Comparison of ENCODE assay signal across 1 cellular context in the genomic region with DNA sequence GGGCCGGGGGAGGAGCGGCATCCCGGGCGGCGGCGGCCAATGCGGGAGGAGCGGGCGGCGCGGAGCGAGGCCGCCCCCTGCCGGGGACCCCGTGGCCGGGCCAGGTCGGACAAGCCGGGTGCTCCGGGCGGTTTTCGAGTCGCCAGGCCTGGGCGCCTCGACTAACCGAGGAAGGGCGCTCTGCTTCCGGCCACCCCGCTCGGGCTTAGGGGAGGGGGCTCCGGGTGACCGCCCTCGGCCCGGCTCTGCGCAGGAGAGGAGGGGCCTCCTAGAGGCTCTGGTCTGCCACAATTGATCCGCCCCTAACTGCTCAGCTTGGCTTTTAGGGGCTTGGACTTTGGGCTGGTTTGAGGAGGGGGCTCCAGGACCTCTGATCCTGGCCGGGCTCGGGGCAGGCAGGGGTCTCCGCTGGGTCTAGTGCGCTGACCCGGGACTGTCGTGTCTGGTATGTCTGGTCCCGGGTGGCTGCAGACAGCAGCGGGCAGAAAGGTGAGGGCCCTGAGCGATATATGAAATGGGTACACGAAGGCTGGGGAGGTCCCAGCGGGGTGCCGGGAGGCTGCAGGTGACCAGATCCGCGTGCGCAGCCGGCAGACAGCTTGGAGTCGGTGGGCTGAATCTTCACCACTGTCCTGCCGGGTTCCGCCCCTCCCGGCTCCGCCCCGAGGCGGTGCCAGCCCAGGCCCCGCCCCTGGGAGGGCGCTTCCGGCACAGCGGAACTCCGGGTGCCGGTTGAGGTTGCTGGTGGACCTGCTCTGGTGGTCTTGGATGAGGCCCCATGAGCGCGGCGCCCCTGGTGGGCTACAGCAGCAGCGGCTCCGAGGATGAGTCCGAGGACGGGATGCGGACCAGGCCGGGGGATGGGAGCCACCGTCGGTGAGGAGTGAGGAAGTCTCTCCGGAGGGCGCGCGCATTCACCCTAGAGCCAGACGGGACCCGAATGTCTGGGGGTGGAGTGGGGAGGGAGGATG.
TF ChIP-seq lines count a peak whose summit lies in the region.

A gene with protein sequence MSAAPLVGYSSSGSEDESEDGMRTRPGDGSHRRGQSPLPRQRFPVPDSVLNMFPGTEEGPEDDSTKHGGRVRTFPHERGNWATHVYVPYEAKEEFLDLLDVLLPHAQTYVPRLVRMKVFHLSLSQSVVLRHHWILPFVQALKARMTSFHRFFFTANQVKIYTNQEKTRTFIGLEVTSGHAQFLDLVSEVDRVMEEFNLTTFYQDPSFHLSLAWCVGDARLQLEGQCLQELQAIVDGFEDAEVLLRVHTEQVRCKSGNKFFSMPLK (plus strand): TSS at position 702 of the 971 bp plus-strand sequence. CDS start 77 bp downstream, at position 779.

TF ChIP-seq in HepG2, 621 proteins besides CTCF, POLR2A, EP300 and RAD21 (continued from another document and continues in another):
- TF ChIP-seq, protein P1, sequence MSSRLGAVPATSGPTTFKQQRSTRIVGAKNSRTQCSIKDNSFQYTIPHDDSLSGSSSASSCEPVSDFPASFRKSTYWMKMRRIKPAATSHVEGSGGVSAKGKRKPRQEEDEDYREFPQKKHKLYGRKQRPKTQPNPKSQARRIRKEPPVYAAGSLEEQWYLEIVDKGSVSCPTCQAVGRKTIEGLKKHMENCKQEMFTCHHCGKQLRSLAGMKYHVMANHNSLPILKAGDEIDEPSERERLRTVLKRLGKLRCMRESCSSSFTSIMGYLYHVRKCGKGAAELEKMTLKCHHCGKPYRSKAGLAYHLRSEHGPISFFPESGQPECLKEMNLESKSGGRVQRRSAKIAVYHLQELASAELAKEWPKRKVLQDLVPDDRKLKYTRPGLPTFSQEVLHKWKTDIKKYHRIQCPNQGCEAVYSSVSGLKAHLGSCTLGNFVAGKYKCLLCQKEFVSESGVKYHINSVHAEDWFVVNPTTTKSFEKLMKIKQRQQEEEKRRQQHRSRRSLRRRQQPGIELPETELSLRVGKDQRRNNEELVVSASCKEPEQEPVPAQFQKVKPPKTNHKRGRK (CRISPR knock-in tag; IDR thresholded peaks at IDR 0.05), result peak; percentile 55; the same call in 1 of the 2 replicates
- TF ChIP-seq, protein P2, sequence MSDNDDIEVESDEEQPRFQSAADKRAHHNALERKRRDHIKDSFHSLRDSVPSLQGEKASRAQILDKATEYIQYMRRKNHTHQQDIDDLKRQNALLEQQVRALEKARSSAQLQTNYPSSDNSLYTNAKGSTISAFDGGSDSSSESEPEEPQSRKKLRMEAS (IDR thresholded peaks at IDR 0.05), result peak; percentile 67
- no peak for TF ChIP-seq CHD2 (IDR thresholded peaks at IDR 0.05; ENCODE audit: low read depth, low read length)
- TF ChIP-seq, protein P3, sequence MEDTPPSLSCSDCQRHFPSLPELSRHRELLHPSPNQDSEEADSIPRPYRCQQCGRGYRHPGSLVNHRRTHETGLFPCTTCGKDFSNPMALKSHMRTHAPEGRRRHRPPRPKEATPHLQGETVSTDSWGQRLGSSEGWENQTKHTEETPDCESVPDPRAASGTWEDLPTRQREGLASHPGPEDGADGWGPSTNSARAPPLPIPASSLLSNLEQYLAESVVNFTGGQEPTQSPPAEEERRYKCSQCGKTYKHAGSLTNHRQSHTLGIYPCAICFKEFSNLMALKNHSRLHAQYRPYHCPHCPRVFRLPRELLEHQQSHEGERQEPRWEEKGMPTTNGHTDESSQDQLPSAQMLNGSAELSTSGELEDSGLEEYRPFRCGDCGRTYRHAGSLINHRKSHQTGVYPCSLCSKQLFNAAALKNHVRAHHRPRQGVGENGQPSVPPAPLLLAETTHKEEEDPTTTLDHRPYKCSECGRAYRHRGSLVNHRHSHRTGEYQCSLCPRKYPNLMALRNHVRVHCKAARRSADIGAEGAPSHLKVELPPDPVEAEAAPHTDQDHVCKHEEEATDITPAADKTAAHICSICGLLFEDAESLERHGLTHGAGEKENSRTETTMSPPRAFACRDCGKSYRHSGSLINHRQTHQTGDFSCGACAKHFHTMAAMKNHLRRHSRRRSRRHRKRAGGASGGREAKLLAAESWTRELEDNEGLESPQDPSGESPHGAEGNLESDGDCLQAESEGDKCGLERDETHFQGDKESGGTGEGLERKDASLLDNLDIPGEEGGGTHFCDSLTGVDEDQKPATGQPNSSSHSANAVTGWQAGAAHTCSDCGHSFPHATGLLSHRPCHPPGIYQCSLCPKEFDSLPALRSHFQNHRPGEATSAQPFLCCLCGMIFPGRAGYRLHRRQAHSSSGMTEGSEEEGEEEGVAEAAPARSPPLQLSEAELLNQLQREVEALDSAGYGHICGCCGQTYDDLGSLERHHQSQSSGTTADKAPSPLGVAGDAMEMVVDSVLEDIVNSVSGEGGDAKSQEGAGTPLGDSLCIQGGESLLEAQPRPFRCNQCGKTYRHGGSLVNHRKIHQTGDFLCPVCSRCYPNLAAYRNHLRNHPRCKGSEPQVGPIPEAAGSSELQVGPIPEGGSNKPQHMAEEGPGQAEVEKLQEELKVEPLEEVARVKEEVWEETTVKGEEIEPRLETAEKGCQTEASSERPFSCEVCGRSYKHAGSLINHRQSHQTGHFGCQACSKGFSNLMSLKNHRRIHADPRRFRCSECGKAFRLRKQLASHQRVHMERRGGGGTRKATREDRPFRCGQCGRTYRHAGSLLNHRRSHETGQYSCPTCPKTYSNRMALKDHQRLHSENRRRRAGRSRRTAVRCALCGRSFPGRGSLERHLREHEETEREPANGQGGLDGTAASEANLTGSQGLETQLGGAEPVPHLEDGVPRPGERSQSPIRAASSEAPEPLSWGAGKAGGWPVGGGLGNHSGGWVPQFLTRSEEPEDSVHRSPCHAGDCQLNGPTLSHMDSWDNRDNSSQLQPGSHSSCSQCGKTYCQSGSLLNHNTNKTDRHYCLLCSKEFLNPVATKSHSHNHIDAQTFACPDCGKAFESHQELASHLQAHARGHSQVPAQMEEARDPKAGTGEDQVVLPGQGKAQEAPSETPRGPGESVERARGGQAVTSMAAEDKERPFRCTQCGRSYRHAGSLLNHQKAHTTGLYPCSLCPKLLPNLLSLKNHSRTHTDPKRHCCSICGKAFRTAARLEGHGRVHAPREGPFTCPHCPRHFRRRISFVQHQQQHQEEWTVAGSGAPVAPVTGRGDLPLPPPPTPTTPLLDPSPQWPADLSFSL (CRISPR knock-in tag; IDR thresholded peaks at IDR 0.05), result 0 out of 2 replicates have a peak, but pooled peaks have one; percentile 17
- TF ChIP-seq, protein P4, sequence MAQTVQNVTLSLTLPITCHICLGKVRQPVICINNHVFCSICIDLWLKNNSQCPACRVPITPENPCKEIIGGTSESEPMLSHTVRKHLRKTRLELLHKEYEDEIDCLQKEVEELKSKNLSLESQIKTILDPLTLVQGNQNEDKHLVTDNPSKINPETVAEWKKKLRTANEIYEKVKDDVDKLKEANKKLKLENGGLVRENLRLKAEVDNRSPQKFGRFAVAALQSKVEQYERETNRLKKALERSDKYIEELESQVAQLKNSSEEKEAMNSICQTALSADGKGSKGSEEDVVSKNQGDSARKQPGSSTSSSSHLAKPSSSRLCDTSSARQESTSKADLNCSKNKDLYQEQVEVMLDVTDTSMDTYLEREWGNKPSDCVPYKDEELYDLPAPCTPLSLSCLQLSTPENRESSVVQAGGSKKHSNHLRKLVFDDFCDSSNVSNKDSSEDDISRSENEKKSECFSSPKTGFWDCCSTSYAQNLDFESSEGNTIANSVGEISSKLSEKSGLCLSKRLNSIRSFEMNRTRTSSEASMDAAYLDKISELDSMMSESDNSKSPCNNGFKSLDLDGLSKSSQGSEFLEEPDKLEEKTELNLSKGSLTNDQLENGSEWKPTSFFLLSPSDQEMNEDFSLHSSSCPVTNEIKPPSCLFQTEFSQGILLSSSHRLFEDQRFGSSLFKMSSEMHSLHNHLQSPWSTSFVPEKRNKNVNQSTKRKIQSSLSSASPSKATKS (CRISPR knock-in tag; IDR thresholded peaks at IDR 0.05), result no peak
- TF ChIP-seq THYN1 (CRISPR knock-in tag; IDR thresholded peaks at IDR 0.05; ENCODE audit: borderline replicate concordance, low read depth), result peak; percentile 78; the same call in 1 of the 2 replicates
- TF ChIP-seq, protein P5, sequence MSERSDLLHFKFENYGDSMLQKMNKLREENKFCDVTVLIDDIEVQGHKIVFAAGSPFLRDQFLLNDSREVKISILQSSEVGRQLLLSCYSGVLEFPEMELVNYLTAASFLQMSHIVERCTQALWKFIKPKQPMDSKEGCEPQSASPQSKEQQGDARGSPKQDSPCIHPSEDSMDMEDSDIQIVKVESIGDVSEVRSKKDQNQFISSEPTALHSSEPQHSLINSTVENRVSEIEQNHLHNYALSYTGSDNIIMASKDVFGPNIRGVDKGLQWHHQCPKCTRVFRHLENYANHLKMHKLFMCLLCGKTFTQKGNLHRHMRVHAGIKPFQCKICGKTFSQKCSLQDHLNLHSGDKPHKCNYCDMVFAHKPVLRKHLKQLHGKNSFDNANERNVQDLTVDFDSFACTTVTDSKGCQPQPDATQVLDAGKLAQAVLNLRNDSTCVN (CRISPR knock-in tag; IDR thresholded peaks at IDR 0.05; ENCODE audit: borderline replicate concordance), result no peak
- TF ChIP-seq SOX5 (CRISPR knock-in tag; IDR thresholded peaks at IDR 0.05; ENCODE audit: borderline replicate concordance), result peak; percentile 33; the same call in 1 of the 2 replicates
- TF ChIP-seq ZNF430 (CRISPR knock-in tag; IDR thresholded peaks at IDR 0.05), result peak; percentile 54; the same call in 1 of the 2 replicates
- TF ChIP-seq, protein P6, sequence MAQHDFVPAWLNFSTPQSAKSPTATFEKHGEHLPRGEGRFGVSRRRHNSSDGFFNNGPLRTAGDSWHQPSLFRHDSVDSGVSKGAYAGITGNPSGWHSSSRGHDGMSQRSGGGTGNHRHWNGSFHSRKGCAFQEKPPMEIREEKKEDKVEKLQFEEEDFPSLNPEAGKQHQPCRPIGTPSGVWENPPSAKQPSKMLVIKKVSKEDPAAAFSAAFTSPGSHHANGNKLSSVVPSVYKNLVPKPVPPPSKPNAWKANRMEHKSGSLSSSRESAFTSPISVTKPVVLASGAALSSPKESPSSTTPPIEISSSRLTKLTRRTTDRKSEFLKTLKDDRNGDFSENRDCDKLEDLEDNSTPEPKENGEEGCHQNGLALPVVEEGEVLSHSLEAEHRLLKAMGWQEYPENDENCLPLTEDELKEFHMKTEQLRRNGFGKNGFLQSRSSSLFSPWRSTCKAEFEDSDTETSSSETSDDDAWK (CRISPR knock-in tag; IDR thresholded peaks at IDR 0.05), result no peak
- no peak for TF ChIP-seq ZNF333 (CRISPR knock-in tag; IDR thresholded peaks at IDR 0.05; ENCODE audit: borderline replicate concordance)
- TF ChIP-seq, protein P7, sequence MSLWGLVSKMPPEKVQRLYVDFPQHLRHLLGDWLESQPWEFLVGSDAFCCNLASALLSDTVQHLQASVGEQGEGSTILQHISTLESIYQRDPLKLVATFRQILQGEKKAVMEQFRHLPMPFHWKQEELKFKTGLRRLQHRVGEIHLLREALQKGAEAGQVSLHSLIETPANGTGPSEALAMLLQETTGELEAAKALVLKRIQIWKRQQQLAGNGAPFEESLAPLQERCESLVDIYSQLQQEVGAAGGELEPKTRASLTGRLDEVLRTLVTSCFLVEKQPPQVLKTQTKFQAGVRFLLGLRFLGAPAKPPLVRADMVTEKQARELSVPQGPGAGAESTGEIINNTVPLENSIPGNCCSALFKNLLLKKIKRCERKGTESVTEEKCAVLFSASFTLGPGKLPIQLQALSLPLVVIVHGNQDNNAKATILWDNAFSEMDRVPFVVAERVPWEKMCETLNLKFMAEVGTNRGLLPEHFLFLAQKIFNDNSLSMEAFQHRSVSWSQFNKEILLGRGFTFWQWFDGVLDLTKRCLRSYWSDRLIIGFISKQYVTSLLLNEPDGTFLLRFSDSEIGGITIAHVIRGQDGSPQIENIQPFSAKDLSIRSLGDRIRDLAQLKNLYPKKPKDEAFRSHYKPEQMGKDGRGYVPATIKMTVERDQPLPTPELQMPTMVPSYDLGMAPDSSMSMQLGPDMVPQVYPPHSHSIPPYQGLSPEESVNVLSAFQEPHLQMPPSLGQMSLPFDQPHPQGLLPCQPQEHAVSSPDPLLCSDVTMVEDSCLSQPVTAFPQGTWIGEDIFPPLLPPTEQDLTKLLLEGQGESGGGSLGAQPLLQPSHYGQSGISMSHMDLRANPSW (CRISPR knock-in tag; IDR thresholded peaks at IDR 0.05; ENCODE audit: borderline replicate concordance), result 0 out of 2 replicates have a peak, but pooled peaks have one; percentile 21
- TF ChIP-seq FOXO1 (CRISPR knock-in tag; IDR thresholded peaks at IDR 0.05), result no peak; the same call in 1 of the 2 replicates
- TF ChIP-seq ZNF83 (CRISPR knock-in tag; IDR thresholded peaks at IDR 0.05; ENCODE audit: borderline replicate concordance), result no peak
- TF ChIP-seq, protein P8, sequence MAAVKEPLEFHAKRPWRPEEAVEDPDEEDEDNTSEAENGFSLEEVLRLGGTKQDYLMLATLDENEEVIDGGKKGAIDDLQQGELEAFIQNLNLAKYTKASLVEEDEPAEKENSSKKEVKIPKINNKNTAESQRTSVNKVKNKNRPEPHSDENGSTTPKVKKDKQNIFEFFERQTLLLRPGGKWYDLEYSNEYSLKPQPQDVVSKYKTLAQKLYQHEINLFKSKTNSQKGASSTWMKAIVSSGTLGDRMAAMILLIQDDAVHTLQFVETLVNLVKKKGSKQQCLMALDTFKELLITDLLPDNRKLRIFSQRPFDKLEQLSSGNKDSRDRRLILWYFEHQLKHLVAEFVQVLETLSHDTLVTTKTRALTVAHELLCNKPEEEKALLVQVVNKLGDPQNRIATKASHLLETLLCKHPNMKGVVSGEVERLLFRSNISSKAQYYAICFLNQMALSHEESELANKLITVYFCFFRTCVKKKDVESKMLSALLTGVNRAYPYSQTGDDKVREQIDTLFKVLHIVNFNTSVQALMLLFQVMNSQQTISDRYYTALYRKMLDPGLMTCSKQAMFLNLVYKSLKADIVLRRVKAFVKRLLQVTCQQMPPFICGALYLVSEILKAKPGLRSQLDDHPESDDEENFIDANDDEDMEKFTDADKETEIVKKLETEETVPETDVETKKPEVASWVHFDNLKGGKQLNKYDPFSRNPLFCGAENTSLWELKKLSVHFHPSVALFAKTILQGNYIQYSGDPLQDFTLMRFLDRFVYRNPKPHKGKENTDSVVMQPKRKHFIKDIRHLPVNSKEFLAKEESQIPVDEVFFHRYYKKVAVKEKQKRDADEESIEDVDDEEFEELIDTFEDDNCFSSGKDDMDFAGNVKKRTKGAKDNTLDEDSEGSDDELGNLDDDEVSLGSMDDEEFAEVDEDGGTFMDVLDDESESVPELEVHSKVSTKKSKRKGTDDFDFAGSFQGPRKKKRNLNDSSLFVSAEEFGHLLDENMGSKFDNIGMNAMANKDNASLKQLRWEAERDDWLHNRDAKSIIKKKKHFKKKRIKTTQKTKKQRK (IDR thresholded peaks at IDR 0.05; ENCODE audit: low read length), result no peak
- TF ChIP-seq ZSCAN31 (CRISPR knock-in tag; IDR thresholded peaks at IDR 0.05; ENCODE audit: low read depth), result no peak; the same call in none of the 2 replicates
- TF ChIP-seq ZNF446 (CRISPR knock-in tag; IDR thresholded peaks at IDR 0.05), result no peak
- TF ChIP-seq ZFP41 (CRISPR knock-in tag; IDR thresholded peaks at IDR 0.05; ENCODE audit: borderline replicate concordance), result no peak; the same call in 1 of the 2 replicates
- TF ChIP-seq, protein P9, sequence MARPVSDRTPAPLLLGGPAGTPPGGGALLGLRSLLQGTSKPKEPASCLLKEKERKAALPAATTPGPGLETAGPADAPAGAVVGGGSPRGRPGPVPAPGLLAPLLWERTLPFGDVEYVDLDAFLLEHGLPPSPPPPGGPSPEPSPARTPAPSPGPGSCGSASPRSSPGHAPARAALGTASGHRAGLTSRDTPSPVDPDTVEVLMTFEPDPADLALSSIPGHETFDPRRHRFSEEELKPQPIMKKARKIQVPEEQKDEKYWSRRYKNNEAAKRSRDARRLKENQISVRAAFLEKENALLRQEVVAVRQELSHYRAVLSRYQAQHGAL (CRISPR knock-in tag; IDR thresholded peaks at IDR 0.05; ENCODE audit: not compliant biosample characterization), result peak; percentile 90
